10 cellular contexts compared by ENCODE assay signal in genomic region chr12:1917172-1918070, GRCh38. TPM values are rescaled to one million over a fixed set of nuclear protein-coding genes. Genes with fewer than 3 reads are reported as not detected.
DNase-seq lines count a peak whose midpoint lies in the region; ATAC-seq and TF ChIP-seq lines count a peak whose summit lies in the region.
"Had no signal": no experiment of that assay in that cellular context is flagged by ENCODE, and none has a peak within 500 bp of the region (broad histone marks: within the 10 kb centered on the region; RNA-seq: fewer than 3 reads in every experiment).

No MANE protein-coding gene starts in this region.

- H3K27ac ChIP-seq in colonic mucosa: peak overlapping the region; percentile 40
- H3K27ac ChIP-seq in neural progenitor cell: peak overlapping the region; percentile 75

- intact Hi-C loops in colonic mucosa (cut with DNase I): loop anchor here (5.0 kb wide), 1 partner anchor 95 kb away; the partner anchor contains the start of gene LRTM2

- DNase-seq in CD1c-positive myeloid dendritic cell (ENCODE audit: extremely low spot score) (peak; percentile 81), colonic mucosa (peak; percentile 20), neural progenitor cell (ENCODE audit: low spot score) (no peak), NCI-H226 (no peak), DMS 273 treated with DMSO at 0.1 percent for 48 hours (lab: John Stamatoyannopoulos, UW) (no peak)
- DNase-seq: left colon, NCI-H748 treated with DMSO at 0.1 percent for 48 hours had no signal

- H3K27me3 ChIP-seq in colonic mucosa (no peaks in the 10 kb centered on the region), neural progenitor cell (no peaks in the 10 kb centered on the region)

- ATAC-seq in GM18858 (IDR thresholded peaks at IDR 0.05; ENCODE audit: unreplicated experiment) (no peak), HG02798 (IDR thresholded peaks at IDR 0.05; ENCODE audit: poor library complexity, unreplicated experiment) (no peak)
- ATAC-seq: left colon had no signal

- no peaks in the 10 kb centered on the region for H3K4me1 ChIP-seq in colonic mucosa
- H3K4me1 ChIP-seq in neural progenitor cell: peaks cover 42% of the 10 kb centered on the region

- H3K4me1 Mint-ChIP-seq in IgD-negative memory B cell: peaks cover 16 to 27% (median 24%) of the 10 kb centered on the region in 3 donors
- H3K4me1 Mint-ChIP-seq in neural progenitor cell: peaks cover 64% of the 10 kb centered on the region

- H3K4me3 Mint-ChIP-seq in IgD-negative memory B cell: peak overlapping the region; percentile 87 to 97 (median 96)
- peak overlapping the region; percentile 57 for H3K4me3 Mint-ChIP-seq in neural progenitor cell

- H2AFZ ChIP-seq in neural progenitor cell (replicated peaks): peak overlapping the region; percentile 77

- H3K27ac Mint-ChIP-seq in IgD-negative memory B cell (peak overlapping the region; percentile 93 to 97 (median 95)), neural progenitor cell (peak overlapping the region; percentile 96)

- TF ChIP-seq CTCF in colonic mucosa (IDR thresholded peaks at IDR 0.05) (no peak), neural progenitor cell (IDR thresholded peaks at IDR 0.05) (no peak)

- H3K4me2 ChIP-seq in neural progenitor cell: peak overlapping the region; percentile 72

- no peak overlapping the region for H3K9ac ChIP-seq in colonic mucosa (ENCODE audit: low read depth in 2 of 2, low read length in 2 of 2)
- H3K9ac ChIP-seq in neural progenitor cell: no peak overlapping the region

- peaks cover 0 to 4% (median 0%) of the 10 kb centered on the region in 3 donors for H3K9me3 Mint-ChIP-seq in IgD-negative memory B cell
- no peaks in the 10 kb centered on the region for H3K9me3 Mint-ChIP-seq in neural progenitor cell

- H3K4me3 ChIP-seq in colonic mucosa: peak overlapping the region; percentile 16
- H3K4me3 ChIP-seq in neural progenitor cell: peak overlapping the region; percentile 24

- H3K27me3 Mint-ChIP-seq in IgD-negative memory B cell (peaks cover 7% of the 10 kb centered on the region), neural progenitor cell (ENCODE audit: insufficient read depth, low read depth) (peaks cover 19% of the 10 kb centered on the region)

- peaks cover 20% of the 10 kb centered on the region for H3F3A ChIP-seq in neural progenitor cell (ENCODE audit: low read depth)

- H3K36me3 ChIP-seq in colonic mucosa: no peaks in the 10 kb centered on the region
- H3K36me3 ChIP-seq in neural progenitor cell: no peaks in the 10 kb centered on the region

- no peaks in the 10 kb centered on the region for H3K9me3 ChIP-seq in colonic mucosa
- H3K9me3 ChIP-seq in neural progenitor cell (ENCODE audit: low read depth): no peaks in the 10 kb centered on the region

- H3K36me3 Mint-ChIP-seq in IgD-negative memory B cell: no peaks in the 10 kb centered on the region
- H3K36me3 Mint-ChIP-seq in neural progenitor cell: peaks cover 2% of the 10 kb centered on the region

- no peaks in the 10 kb centered on the region for H3K79me2 ChIP-seq in neural progenitor cell (ENCODE audit: low read depth)

- H4K20me1 ChIP-seq in neural progenitor cell (ENCODE audit: low read depth): no peaks in the 10 kb centered on the region

RNA-seq across cellular contexts. Expression of gene CACNA2D4, which starts 1.0 kb away (rescaled TPM):
- 2.0 TPM for polyA plus RNA-seq in IgD-negative memory B cell
- total RNA-seq in colonic mucosa (1 to 10 TPM; 3.3 to 3.7 TPM), neural progenitor cell (ENCODE audit: low replicate concordance) (3.0 and 8.5 TPM in 2 replicates)

Comparison
In these comparisons a context has a peak if more than half of its experiments do, and no peak if none do; other contexts are left out.
1. DNase-seq: peak in CD1c-positive myeloid dendritic cell (single experiment) and colonic mucosa (single experiment); none in neural progenitor cell (single experiment), NCI-H226 (single experiment) and DMS 273 treated with DMSO at 0.1 percent for 48 hours (single experiment).